ENCODE assay signal across 25 cellular contexts in genomic region chr14:99163446-99163845, GRCh38.
DNase-seq lines count a peak whose midpoint lies in the region; ATAC-seq and TF ChIP-seq lines count a peak whose summit lies in the region.
"Had no signal": no experiment of that assay in that cellular context is flagged by ENCODE, and none has a peak within 500 bp of the region (broad histone marks: within the 10 kb centered on the region; RNA-seq: fewer than 3 reads in every experiment).

No MANE protein-coding gene starts in this region.

- ATAC-seq in activated CD8-positive, alpha-beta T cell treated with anti-CD3 and anti-CD28 coated beads for 36 hours: peak; percentile 32
- ATAC-seq: GM23338, HepG2, K562 had no signal

- intact Hi-C loops in activated CD8-positive, alpha-beta T cell treated with anti-CD3 and anti-CD28 coated beads for 36 hours (cut with micrococcal nuclease): no loop called here
- intact Hi-C loops in PC-9 (cut with micrococcal nuclease; ENCODE audit: unreplicated experiment): no loop called here

- no peaks in the 10 kb centered on the region for H3K9me2 ChIP-seq in PC-9 (ENCODE audit: insufficient read depth)

- no peaks in the 10 kb centered on the region for H3K79me2 ChIP-seq in PC-9 (ENCODE audit: low read depth)

- H3K4me1 Mint-ChIP-seq in activated CD8-positive, alpha-beta T cell treated with anti-CD3 and anti-CD28 coated beads for 36 hours (ENCODE audit: low read depth): peaks cover 29% of the 10 kb centered on the region
- H3K4me1 Mint-ChIP-seq in osteocyte (ENCODE audit: unreplicated experiment): no peaks in the 10 kb centered on the region

- no peaks in the 10 kb centered on the region for H3K4me1 ChIP-seq in PC-9 (replicated peaks; ENCODE audit: insufficient read depth)
- H3K4me1 ChIP-seq: Peyer's patch had no signal

- no peak overlapping the region for H3K27ac ChIP-seq in PC-9
- H3K27ac ChIP-seq: Peyer's patch had no signal

- H3K4me2 ChIP-seq in PC-9: no peak overlapping the region
- H3K4me2 ChIP-seq: GM23338 had no signal

- H3K4me3 Mint-ChIP-seq in activated CD8-positive, alpha-beta T cell treated with anti-CD3 and anti-CD28 coated beads for 36 hours: no peak overlapping the region
- H3K4me3 Mint-ChIP-seq in osteocyte (ENCODE audit: unreplicated experiment): no peak overlapping the region
- H3K4me3 Mint-ChIP-seq: GM23338 had no signal

- no peaks in the 10 kb centered on the region for H3K36me3 ChIP-seq in PC-9 (ENCODE audit: low read depth)
- H3K36me3 ChIP-seq: HAP-1, MG63, Peyer's patch had no signal

- peaks cover 13% of the 10 kb centered on the region for H3K27me3 ChIP-seq in PC-9 (ENCODE audit: insufficient read depth, low read depth)
- H3K27me3 ChIP-seq: MG63, Peyer's patch had no signal

- no peak overlapping the region for H2AFZ ChIP-seq in PC-9
- H2AFZ ChIP-seq: GM23338 had no signal

- CTCF ChIA-PET in activated CD8-positive, alpha-beta T cell treated with anti-CD3 and anti-CD28 coated beads for 36 hours (lab: Charles Lee): interaction anchor here (0.7 kb wide), 1 partner anchor 250 kb away, joined by 3 read pairs; no protein-coding TSS in a partner anchor
- CTCF ChIA-PET in PC-9 (lab: Charles Lee): no interaction called here

- H3K36me3 Mint-ChIP-seq in activated CD8-positive, alpha-beta T cell treated with anti-CD3 and anti-CD28 coated beads for 36 hours (ENCODE audit: low read depth): peaks cover 16% of the 10 kb centered on the region
- H3K36me3 Mint-ChIP-seq in osteocyte (ENCODE audit: unreplicated experiment): no peaks in the 10 kb centered on the region

- peaks cover 11% of the 10 kb centered on the region for H3K9me3 Mint-ChIP-seq in activated CD8-positive, alpha-beta T cell treated with anti-CD3 and anti-CD28 coated beads for 36 hours
- H3K9me3 Mint-ChIP-seq in osteocyte (ENCODE audit: unreplicated experiment): peaks cover 4% of the 10 kb centered on the region
- H3K9me3 Mint-ChIP-seq: GM23338 had no signal

- H3F3A ChIP-seq in PC-9 (ENCODE audit: insufficient read depth, low read depth): no peaks in the 10 kb centered on the region

- no peaks in the 10 kb centered on the region for H3K27me3 Mint-ChIP-seq in activated CD8-positive, alpha-beta T cell treated with anti-CD3 and anti-CD28 coated beads for 36 hours
- H3K27me3 Mint-ChIP-seq in osteocyte (ENCODE audit: unreplicated experiment): peaks cover 22% of the 10 kb centered on the region

- H3K4me3 ChIP-seq in PC-9: no peak overlapping the region
- H3K4me3 ChIP-seq: GM23338, HAP-1, K562, MG63, Peyer's patch had no signal

- H4K20me1 ChIP-seq in PC-9 (ENCODE audit: insufficient read depth): no peaks in the 10 kb centered on the region

- no peak overlapping the region for H3K27ac Mint-ChIP-seq in activated CD8-positive, alpha-beta T cell treated with anti-CD3 and anti-CD28 coated beads for 36 hours
- H3K27ac Mint-ChIP-seq in osteocyte (ENCODE audit: unreplicated experiment): no peak overlapping the region
- H3K27ac Mint-ChIP-seq: GM23338 had no signal

- POLR2A ChIA-PET in activated CD8-positive, alpha-beta T cell treated with anti-CD3 and anti-CD28 coated beads for 36 hours (lab: Charles Lee): interaction anchor here (0.6 kb wide), 1 partner anchor 62 kb away, joined by 3 read pairs; no protein-coding TSS in a partner anchor
- POLR2A ChIA-PET in PC-9 (lab: Charles Lee; ENCODE audit: unreplicated experiment): no interaction called here

- BruUV-seq in PC-9 (replicated peaks; lab: Mats Ljungman, UMichigan): no TSS peak

- TF ChIP-seq CTCF in activated CD8-positive, alpha-beta T cell treated with anti-CD3 and anti-CD28 coated beads for 36 hours (IDR thresholded peaks at IDR 0.05): no peak
- no peak for TF ChIP-seq CTCF in osteocyte (IDR thresholded peaks at IDR 0.05)
- no peak for TF ChIP-seq CTCF in PC-9 (conservative IDR thresholded peaks at IDR 0.05)

- H3K9me3 ChIP-seq in PC-9 (ENCODE audit: insufficient read depth, low read depth): no peaks in the 10 kb centered on the region
- H3K9me3 ChIP-seq: HAP-1, MG63, Peyer's patch had no signal

- peak; percentile 33 for DNase-seq in activated CD8-positive, alpha-beta memory T cell treated with anti-CD3 and anti-CD28 coated beads, Interleukin-2, amount 50 U/mL, for 48 hours
- no peak for DNase-seq in activated CD8-positive, alpha-beta memory T cell treated with anti-CD3 and anti-CD28 coated beads, Interleukin-2, amount 50 U/mL, for 4 hours
- no peak for DNase-seq in activated CD8-positive, alpha-beta T cell treated with anti-CD3 and anti-CD28 coated beads for 36 hours
- DNase-seq in ecto neural progenitor cell (ENCODE audit: low spot score): peak; percentile 5
- peak; percentile 21 for DNase-seq in osteocyte (ENCODE audit: extremely low spot score, unreplicated experiment)
- DNase-seq in PC-9: no peak
- no peak for DNase-seq in middle frontal gyrus (ENCODE audit: extremely low spot score, low spot score)
- DNase-seq in DMS53 treated with DMSO at 0.1 percent for 48 hours (lab: John Stamatoyannopoulos, UW; ENCODE audit: unreplicated experiment): no peak
- DNase-seq: AML-193; C1 segment of cervical spinal cord; Calu3; CD8-positive, alpha-beta memory T cell; GDM1; MG63; NCI-H1092 treated with DMSO at 0.1 percent for 48 hours; NCI-H146; NCI-H2029 treated with DMSO at 0.1 percent for 48 hours; NCI-H345; NCI-H524 treated with DMSO at 0.1 percent for 48 hours; NCI-H82 had no signal

Comparison
In these comparisons a context has a peak if more than half of its experiments do, and no peak if none do; other contexts are left out.
1. DNase-seq: peak in activated CD8-positive, alpha-beta memory T cell treated with anti-CD3 and anti-CD28 coated beads, Interleukin-2, amount 50 U/mL, for 48 hours (single experiment), ecto neural progenitor cell (single experiment) and osteocyte (single experiment); none in activated CD8-positive, alpha-beta memory T cell treated with anti-CD3 and anti-CD28 coated beads, Interleukin-2, amount 50 U/mL, for 4 hours (single experiment), activated CD8-positive, alpha-beta T cell treated with anti-CD3 and anti-CD28 coated beads for 36 hours (single experiment), PC-9 (0 of 2), middle frontal gyrus (single experiment) and DMS53 treated with DMSO at 0.1 percent for 48 hours (single experiment).